In the genomic region with DNA sequence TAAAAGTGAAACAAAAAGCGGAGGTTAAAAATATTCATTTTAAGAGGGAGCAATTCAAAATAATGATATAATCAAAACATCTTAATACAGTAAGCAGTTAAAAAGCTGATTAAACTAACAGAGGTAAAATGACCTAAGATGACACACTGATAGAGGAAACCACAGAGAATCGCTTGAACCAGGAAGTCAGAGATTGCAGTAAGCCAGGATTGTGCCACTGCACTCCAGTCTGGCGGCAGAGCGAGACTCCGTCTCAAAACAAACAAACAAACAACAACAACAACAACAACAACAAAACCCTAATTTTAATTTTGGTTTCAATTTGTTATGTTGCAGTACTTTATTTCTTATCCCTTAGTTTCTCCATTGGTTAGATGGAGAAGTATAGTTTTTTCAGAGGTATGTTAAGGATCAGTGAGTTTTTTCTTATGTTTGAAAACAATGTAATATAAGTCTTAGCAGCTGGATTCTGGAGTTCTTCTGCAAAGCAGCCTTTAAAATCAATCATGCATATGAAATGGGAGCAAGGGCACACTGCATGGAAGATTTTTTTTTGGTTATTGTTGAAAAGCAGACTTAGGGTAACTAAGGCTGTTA, we compare ENCODE assay signal across 8 cellular contexts.
A peak's percentile ranks its signal among the peaks of the same experiment; 100 is the strongest.
DNase-seq lines count a peak whose midpoint lies in the region; ATAC-seq and TF ChIP-seq lines count a peak whose summit lies in the region.

No MANE protein-coding gene starts in this region.

- H3K27me3 ChIP-seq in SU-DHL-6 (ENCODE audit: low read length), result no peaks in the 10 kb centered on the region

- no peak overlapping the region for H3K27ac ChIP-seq in SU-DHL-6 (ENCODE audit: low read depth, low read length)

- H3K4me3 ChIP-seq in SU-DHL-6 (ENCODE audit: insufficient read depth, low read length, poor library complexity, severe bottlenecking), result no peak overlapping the region

- H3K4me2 ChIP-seq in SU-DHL-6 (ENCODE audit: low read depth, low read length, poor library complexity, severe bottlenecking), result peak overlapping the region; percentile 49

- H3K9ac ChIP-seq in SU-DHL-6 (ENCODE audit: low read length), result no peak overlapping the region

- H3K79me2 ChIP-seq in SU-DHL-6 (ENCODE audit: insufficient read depth, low read length), result no peaks in the 10 kb centered on the region

- peaks cover 7% of the 10 kb centered on the region; the same call in 1 of the 2 replicates for H4K20me1 ChIP-seq in SU-DHL-6 (ENCODE audit: low read depth, low read length)

- H3K9me2 ChIP-seq in SU-DHL-6 (replicated peaks; ENCODE audit: insufficient read depth, low read length), result no peaks in the 10 kb centered on the region

- no peaks in the 10 kb centered on the region for H3K36me3 ChIP-seq in SU-DHL-6 (ENCODE audit: low read length)

- peaks cover 3% of the 10 kb centered on the region; the same call in 1 of the 2 replicates for H3F3A ChIP-seq in SU-DHL-6 (ENCODE audit: insufficient read depth)

- H2AFZ ChIP-seq in SU-DHL-6 (ENCODE audit: low read depth, low read length, severe bottlenecking), result no peak overlapping the region

- TF ChIP-seq CTCF in SU-DHL-6 (IDR thresholded peaks at IDR 0.05; ENCODE audit: insufficient read depth, low read length, poor library complexity, severe bottlenecking), result no peak

- ATAC-seq in HG03045 (IDR thresholded peaks at IDR 0.05; ENCODE audit: unreplicated experiment) (peak; percentile 68), HG03039 (IDR thresholded peaks at IDR 0.05; ENCODE audit: unreplicated experiment) (no peak), HG03025 (IDR thresholded peaks at IDR 0.05; ENCODE audit: low FRiP score, unreplicated experiment) (no peak)

- no peaks in the 10 kb centered on the region for H3K9me3 ChIP-seq in SU-DHL-6 (ENCODE audit: insufficient read depth, low read length)

- DNase-seq in SIG-M5 treated with dmso at 0.1 percent for 504 hours (lab: John Stamatoyannopoulos, UW; ENCODE audit: unreplicated experiment) (peak; percentile 36), SIG-M5 (lab: John Stamatoyannopoulos, UW) (no peak), glomerular visceral epithelial cell (ENCODE audit: extremely low spot score) (peak; percentile 30), HK-2 (ENCODE audit: unreplicated experiment) (no peak)

Comparison
In these comparisons a context has a peak if more than half of its experiments do, and no peak if none do; other contexts are left out.
1. DNase-seq: peak in SIG-M5 treated with dmso at 0.1 percent for 504 hours (single experiment) and glomerular visceral epithelial cell (single experiment); none in SIG-M5 (single experiment) and HK-2 (single experiment).